In the genomic region with DNA sequence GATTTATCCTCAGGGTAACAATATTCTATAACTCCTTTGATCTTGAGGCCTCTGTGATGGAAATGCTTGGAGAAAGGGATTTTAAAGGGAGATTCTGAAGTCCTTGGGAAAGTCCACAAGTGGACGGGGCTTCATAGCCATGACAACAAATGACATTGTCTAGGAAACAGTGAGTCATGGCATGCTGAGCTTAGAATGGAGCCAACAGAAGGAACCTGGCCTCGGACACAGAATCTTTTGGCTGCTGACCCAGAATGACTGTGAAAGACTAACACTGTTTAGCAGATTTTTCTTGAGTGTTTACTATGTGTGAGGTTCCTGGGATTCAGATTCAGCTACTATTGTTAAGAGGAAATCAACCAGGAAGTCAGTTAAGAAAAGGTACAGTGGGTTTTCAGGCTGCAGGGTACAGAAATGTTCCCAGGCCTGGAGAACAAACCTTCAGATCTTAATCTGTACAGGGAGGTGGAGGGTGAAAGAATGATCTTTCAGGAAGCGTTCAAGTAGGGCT, we compare ENCODE assay signal across 8 cellular contexts. TPM values are rescaled to one million over a fixed set of nuclear protein-coding genes. Genes with fewer than 3 reads are reported as not detected.
A peak's percentile ranks its signal among the peaks of the same experiment; 100 is the strongest.
DNase-seq lines count a peak whose midpoint lies in the region; ATAC-seq and TF ChIP-seq lines count a peak whose summit lies in the region.

No MANE protein-coding gene starts in this region.

- H3K4me2 ChIP-seq in SK-N-SH = peak overlapping the region; percentile 53

- H3K9me2 ChIP-seq in SK-N-SH = no peaks in the 10 kb centered on the region

- CTCF ChIA-PET in SK-N-SH (lab: Yijun Ruan, JAX) (interaction anchor here (1.0 kb wide), 1 partner anchor 17 kb away, joined by 3 read pairs; no protein-coding TSS in a partner anchor), WTC11 (lab: Charles Lee) (interaction anchor here (1.2 to 1.8 kb wide), 2 partner anchors 17 to 79 kb away, joined by 3 to 4 read pairs; partner anchors contain the start of gene CXCL3)

- TF ChIP-seq RAD21 in SK-N-SH (IDR thresholded peaks at IDR 0.05; ENCODE audit: low read length) = no peak

- H3K36me3 Mint-ChIP-seq in WTC11 = peaks cover 3% of the 10 kb centered on the region; the same call in 1 of the 2 replicates

- H3F3A ChIP-seq in SK-N-SH (replicated peaks; ENCODE audit: insufficient read depth) = peaks cover 17% of the 10 kb centered on the region

- no peaks in the 10 kb centered on the region for H3K27me3 Mint-ChIP-seq in WTC11 (ENCODE audit: low read depth)

- no peak overlapping the region for H3K4me3 ChIP-seq in SK-N-SH (ENCODE audit: low read depth in 2 of 2, low read length in 1 of 2)
- no peak overlapping the region for H3K4me3 ChIP-seq in gastroesophageal sphincter

- H3K9ac ChIP-seq in SK-N-SH = peak overlapping the region; percentile 53; the same call in 1 of the 2 replicates

- ATAC-seq in gastroesophageal sphincter = peak; percentile 92
- no peak for ATAC-seq in GM21515 (IDR thresholded peaks at IDR 0.05; ENCODE audit: unreplicated experiment)
- ATAC-seq in WTC11 = no peak

- H3K9me3 ChIP-seq in SK-N-SH (no peaks in the 10 kb centered on the region), gastroesophageal sphincter (no peaks in the 10 kb centered on the region)

- TF ChIP-seq POLR2A in gastroesophageal sphincter (IDR thresholded peaks at IDR 0.05) = no peak

- no peaks in the 10 kb centered on the region for H3K36me3 ChIP-seq in SK-N-SH (replicated peaks in 1 of 2; ENCODE audit: control insufficient read depth in 1 of 2, insufficient read depth in 2 of 2, low read length in 1 of 2)
- no peaks in the 10 kb centered on the region for H3K36me3 ChIP-seq in gastroesophageal sphincter

- TF ChIP-seq EP300 in SK-N-SH (IDR thresholded peaks at IDR 0.05; ENCODE audit: borderline replicate concordance in 1 of 2, low read depth in 1 of 2, low read length in 1 of 2) (peak in 1 of 2 experiments; percentile 23; a peak in 1 of 4 replicates), gastroesophageal sphincter (IDR thresholded peaks at IDR 0.05) (no peak)

- WGBS in SK-N-SH (ENCODE audit: low lambda C conversion rate) = 7% methylated on average over 3 of the region's 3 CpGs
- 11 to 40% methylated on average over 2 to 3 of the region's 3 CpGs for WGBS in gastroesophageal sphincter (ENCODE audit: low coverage in 1 of 2), 2 donors

- H3K4me1 Mint-ChIP-seq in WTC11 = peaks cover 14% of the 10 kb centered on the region

- no peak overlapping the region for H3K27ac Mint-ChIP-seq in WTC11

- TF ChIP-seq CTCF in SK-N-SH (IDR thresholded peaks at IDR 0.05) = no peak
- no peak for TF ChIP-seq CTCF in gastroesophageal sphincter (IDR thresholded peaks at IDR 0.05)
- no peak for TF ChIP-seq CTCF in WTC11 (IDR thresholded peaks at IDR 0.05)

- no peaks in the 10 kb centered on the region for H3K79me2 ChIP-seq in SK-N-SH (ENCODE audit: insufficient read depth)

- peak overlapping the region; percentile 53 to 97; a peak in 3 of 4 replicates for H3K27ac ChIP-seq in SK-N-SH (ENCODE audit: low read depth in 2 of 2, low read length in 1 of 2)
- peak overlapping the region; percentile 46 to 67 (median 61) for H3K27ac ChIP-seq in gastroesophageal sphincter

- POLR2A ChIA-PET in SK-N-SH (lab: Yijun Ruan, JAX) = no interaction called here
- POLR2A ChIA-PET in WTC11 (lab: Charles Lee) = no interaction called here

- peaks cover 0 to 22% of the 10 kb centered on the region in 2 experiments; a peak in 1 of 4 replicates for H3K4me1 ChIP-seq in SK-N-SH (ENCODE audit: control insufficient read depth in 1 of 2, insufficient read depth in 2 of 2, low read depth in 1 of 2, low read length in 1 of 2)
- peaks cover 12 to 18% (median 13%) of the 10 kb centered on the region in 3 donors for H3K4me1 ChIP-seq in gastroesophageal sphincter

- H4K20me1 ChIP-seq in SK-N-SH (ENCODE audit: insufficient read depth) = no peaks in the 10 kb centered on the region

- H2AFZ ChIP-seq in SK-N-SH (ENCODE audit: low read depth) = peak overlapping the region; percentile 71; the same call in 1 of the 2 replicates

- H3K27me3 ChIP-seq in SK-N-SH (ENCODE audit: insufficient read depth) = no peaks in the 10 kb centered on the region
- no peaks in the 10 kb centered on the region for H3K27me3 ChIP-seq in gastroesophageal sphincter

- peaks cover 8% of the 10 kb centered on the region for H3K9me3 Mint-ChIP-seq in WTC11

- DNase-seq in DMS79 (lab: John Stamatoyannopoulos, UW) (peak; percentile 42), SK-N-SH (no peak), pons (ENCODE audit: low spot score) (peak; percentile 91), SIG-M5 (lab: John Stamatoyannopoulos, UW) (no peak), WTC11 (ENCODE audit: low spot score) (no peak), middle frontal gyrus (ENCODE audit: extremely low spot score, low spot score) (no peak)

- H3K4me3 Mint-ChIP-seq in WTC11 = no peak overlapping the region

TF ChIP-seq in SK-N-SH, 30 proteins besides CTCF, POLR2A, EP300 and RAD21 (continues in another document):
- TF ChIP-seq RXRA (IDR thresholded peaks at IDR 0.05; ENCODE audit: borderline replicate concordance, low read depth) (no peak), TAF1 (IDR thresholded peaks at IDR 0.05; ENCODE audit: borderline replicate concordance, low read depth, low read length) (no peak), SIN3A (IDR thresholded peaks at IDR 0.05; ENCODE audit: borderline replicate concordance, low read depth, low read length) (no peak), RFX5 (IDR thresholded peaks at IDR 0.05; ENCODE audit: low read length) (peak; percentile 54; the same call in 1 of the 2 replicates), MXI1 (IDR thresholded peaks at IDR 0.05; ENCODE audit: low read depth, low read length) (no peak), NRF1 (IDR thresholded peaks at IDR 0.05; ENCODE audit: low read depth, low read length) (no peak), NFIC (IDR thresholded peaks at IDR 0.05; ENCODE audit: borderline replicate concordance) (peak; percentile 69)
- TF ChIP-seq, protein P1, sequence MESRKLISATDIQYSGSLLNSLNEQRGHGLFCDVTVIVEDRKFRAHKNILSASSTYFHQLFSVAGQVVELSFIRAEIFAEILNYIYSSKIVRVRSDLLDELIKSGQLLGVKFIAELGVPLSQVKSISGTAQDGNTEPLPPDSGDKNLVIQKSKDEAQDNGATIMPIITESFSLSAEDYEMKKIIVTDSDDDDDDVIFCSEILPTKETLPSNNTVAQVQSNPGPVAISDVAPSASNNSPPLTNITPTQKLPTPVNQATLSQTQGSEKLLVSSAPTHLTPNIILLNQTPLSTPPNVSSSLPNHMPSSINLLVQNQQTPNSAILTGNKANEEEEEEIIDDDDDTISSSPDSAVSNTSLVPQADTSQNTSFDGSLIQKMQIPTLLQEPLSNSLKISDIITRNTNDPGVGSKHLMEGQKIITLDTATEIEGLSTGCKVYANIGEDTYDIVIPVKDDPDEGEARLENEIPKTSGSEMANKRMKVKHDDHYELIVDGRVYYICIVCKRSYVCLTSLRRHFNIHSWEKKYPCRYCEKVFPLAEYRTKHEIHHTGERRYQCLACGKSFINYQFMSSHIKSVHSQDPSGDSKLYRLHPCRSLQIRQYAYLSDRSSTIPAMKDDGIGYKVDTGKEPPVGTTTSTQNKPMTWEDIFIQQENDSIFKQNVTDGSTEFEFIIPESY (IDR thresholded peaks at IDR 0.05; ENCODE audit: borderline replicate concordance, low read depth) = no peak

TF ChIP-seq in WTC11, 78 proteins besides CTCF, POLR2A, EP300 and RAD21 (continues in another document):
- TF ChIP-seq SMAD3 (CRISPR knock-in tag; IDR thresholded peaks at IDR 0.05; ENCODE audit: borderline replicate concordance) (no peak), ZNF263 (CRISPR knock-in tag; IDR thresholded peaks at IDR 0.05; ENCODE audit: low read depth) (no peak), AR (CRISPR knock-in tag; IDR thresholded peaks at IDR 0.05) (no peak), NR1H2 (CRISPR knock-in tag; IDR thresholded peaks at IDR 0.05) (no peak), RORB (CRISPR knock-in tag; IDR thresholded peaks at IDR 0.05) (no peak), TEAD4 (CRISPR knock-in tag; IDR thresholded peaks at IDR 0.05) (no peak), SMAD4 (CRISPR knock-in tag; IDR thresholded peaks at IDR 0.05) (no peak)
- TF ChIP-seq, protein P2, sequence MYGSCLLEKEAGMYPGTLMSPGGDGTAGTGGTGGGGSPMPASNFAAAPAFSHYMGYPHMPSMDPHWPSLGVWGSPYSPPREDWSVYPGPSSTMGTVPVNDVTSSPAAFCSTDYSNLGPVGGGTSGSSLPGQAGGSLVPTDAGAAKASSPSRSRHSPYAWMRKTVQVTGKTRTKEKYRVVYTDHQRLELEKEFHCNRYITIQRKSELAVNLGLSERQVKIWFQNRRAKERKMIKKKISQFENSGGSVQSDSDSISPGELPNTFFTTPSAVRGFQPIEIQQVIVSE (CRISPR knock-in tag; IDR thresholded peaks at IDR 0.05; ENCODE audit: borderline replicate concordance) = no peak

RNA-seq across cellular contexts. Expression of gene CXCL2, which starts 18.1 kb away (rescaled TPM):
- polyA plus RNA-seq in SK-N-SH (2012; rRNA removed) = 20.9 and 33.7 TPM in 2 replicates
- 11.6 and 21.0 TPM in 2 replicates for polyA plus RNA-seq in SK-N-SH (2012; cell fraction: cytosol; rRNA removed)
- polyA plus RNA-seq in SK-N-SH (2012; cell fraction: nucleus; rRNA removed) = 125 and 134 TPM in 2 replicates
- total RNA-seq in gastroesophageal sphincter (10 to 100 TPM in 1 of 4 donors, 1 to 10 TPM in 3; 2.5 to 22.8 (median 5.9) TPM), WTC11 (2021) (1.4 to 1.9 TPM (median 1.7 TPM) in 3 replicates)

RNA-seq across cellular contexts. Expression of gene MTHFD2L, which starts 40.8 kb away (rescaled TPM):
- polyA plus RNA-seq in SK-N-SH (2012; rRNA removed) = 4.8 and 8.2 TPM in 2 replicates
- polyA plus RNA-seq in SK-N-SH (2012; cell fraction: cytosol; rRNA removed) = 5.9 and 8.4 TPM in 2 replicates
- 4.2 and 11.6 TPM in 2 replicates for polyA plus RNA-seq in SK-N-SH (2012; cell fraction: nucleus; rRNA removed)
- total RNA-seq in gastroesophageal sphincter = 10 to 100 TPM; 12.4 to 29.0 (median 23.4) TPM
- 9.4 to 10.6 TPM (median 10.5 TPM) in 3 replicates for total RNA-seq in WTC11 (2021)

Comparison
In these comparisons a context has a peak if more than half of its experiments do, and no peak if none do; other contexts are left out.
1. DNase-seq: peak in DMS79 (single experiment) and pons (single experiment); none in SK-N-SH (single experiment), SIG-M5 (single experiment), WTC11 (single experiment) and middle frontal gyrus (single experiment).